Comparison of ENCODE assay signal across 22 cellular contexts in the genomic region with DNA sequence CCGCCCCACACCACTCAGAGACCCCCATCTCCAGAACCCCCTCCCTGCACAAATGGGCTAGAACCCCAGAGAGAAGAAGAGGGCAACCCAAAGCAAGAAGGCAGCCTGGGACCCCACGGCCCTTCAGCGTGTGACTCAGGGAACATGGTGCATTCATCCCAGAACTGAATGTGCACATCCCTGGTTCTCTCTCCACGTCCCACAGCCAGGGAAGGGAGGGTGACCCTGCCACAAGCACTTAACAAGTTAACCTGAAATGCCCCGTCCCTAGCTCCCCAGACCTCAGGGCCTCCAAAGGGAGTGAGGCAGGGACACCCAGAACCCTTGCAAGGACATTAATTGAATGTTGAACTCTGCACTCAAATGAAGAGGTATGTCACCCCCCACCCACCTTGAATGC.
"Had no signal": no experiment of that assay in that cellular context is flagged by ENCODE, and none has a peak within 500 bp of the region (broad histone marks: within the 10 kb centered on the region; RNA-seq: fewer than 3 reads in every experiment).

No MANE protein-coding gene starts in this region.

- DNase-seq: hippocampal formation; kidney glomerular epithelial cell; mesendoderm; midbrain; occipital lobe; psoas muscle; right lobe of liver; stimulated activated CD4-positive, alpha-beta T cell treated with anti-CD3 and anti-CD28 coated beads, Interleukin-4, amount 100 ng/mL, for 24 hours; stimulated activated naive CD4-positive, alpha-beta T cell; trophoblast cell; uterus had no signal

- H3K36me3 ChIP-seq: left lung, neutrophil, right lobe of liver, suprapubic skin, thoracic aorta, tibial artery, uterus had no signal

- H3K4me3 ChIP-seq: left lung, lung, psoas muscle, right lobe of liver, skin epidermis, suprapubic skin, thoracic aorta, tibial artery, uterus had no signal

- H3K4me1 ChIP-seq: left lung, parathyroid adenoma, psoas muscle, right lobe of liver, suprapubic skin, tibial artery had no signal

- H3K9me3 ChIP-seq: neutrophil, psoas muscle, right lobe of liver, suprapubic skin, uterus had no signal

- H3K27ac ChIP-seq: left lung, neutrophil, parathyroid adenoma, psoas muscle, right lobe of liver, skin epidermis, suprapubic skin, thoracic aorta, tibial artery, uterus had no signal

- ATAC-seq: left colon; left lung; naive thymus-derived CD8-positive, alpha-beta T cell; psoas muscle; right lobe of liver; stimulated activated effector memory CD8-positive, alpha-beta T cell treated with anti-CD3 and anti-CD28 coated beads, Interleukin-12 subunit alpha, Interleukin-12 subunit beta, amount 100 ng/mL, for 72 hours had no signal

- H3K27me3 ChIP-seq: left lung, neutrophil, right lobe of liver, tibial artery, uterus had no signal
